In the genomic region with DNA sequence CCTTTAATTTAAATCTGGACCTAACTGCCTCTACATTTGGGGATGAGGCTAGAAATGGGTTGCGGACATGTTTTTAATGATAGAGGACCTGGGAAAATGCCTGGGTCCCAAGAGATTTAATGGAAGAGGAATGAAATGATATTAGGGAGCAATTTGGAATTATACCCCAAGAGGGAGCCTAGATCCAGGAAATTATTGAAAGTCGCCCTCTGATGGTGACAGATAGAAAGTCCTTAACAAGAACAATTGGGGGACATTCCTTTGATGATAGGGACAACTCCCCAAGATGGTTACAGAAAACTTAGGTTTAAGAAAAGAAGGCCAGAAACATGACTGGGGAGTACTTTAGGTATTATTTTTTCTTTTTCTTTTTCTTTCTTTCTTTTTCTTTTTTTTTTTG, we compare ENCODE assay signal across 8 cellular contexts. TPM values are rescaled to one million over a fixed set of nuclear protein-coding genes. Genes with fewer than 3 reads are reported as not detected.
A peak's percentile ranks its signal among the peaks of the same experiment; 100 is the strongest.
DNase-seq lines count a peak whose midpoint lies in the region; ATAC-seq, FAIRE-seq and TF ChIP-seq lines count a peak whose summit lies in the region.

No MANE protein-coding gene starts in this region.

- ATAC-seq in HepG2 (peak; percentile 53), HG02970 (IDR thresholded peaks at IDR 0.05; ENCODE audit: low FRiP score, unreplicated experiment) (no peak), HG03108 (IDR thresholded peaks at IDR 0.05; ENCODE audit: unreplicated experiment) (no peak)

- no peak overlapping the region for H3K9ac ChIP-seq in HepG2 (ENCODE audit: insufficient read depth, low read depth, low read length)

- peaks cover 11% of the 10 kb centered on the region for H3K9me3 Mint-ChIP-seq in activated CD4-positive, alpha-beta memory T cell treated with anti-CD3 and anti-CD28 coated beads, Interleukin-2, amount 10 ng/mL, durations not matched to agents 7 days and 5 days

- H4K20me1 ChIP-seq in HepG2 (ENCODE audit: insufficient read depth, low read length): no peaks in the 10 kb centered on the region

- no peaks in the 10 kb centered on the region for H3K4me1 Mint-ChIP-seq in activated CD4-positive, alpha-beta memory T cell treated with anti-CD3 and anti-CD28 coated beads, Interleukin-2, amount 10 ng/mL, durations not matched to agents 7 days and 5 days

- peaks cover 1% of the 10 kb centered on the region for H3K27me3 Mint-ChIP-seq in activated CD4-positive, alpha-beta memory T cell treated with anti-CD3 and anti-CD28 coated beads, Interleukin-2, amount 10 ng/mL, durations not matched to agents 7 days and 5 days

- no peak overlapping the region for H3K4me3 Mint-ChIP-seq in activated CD4-positive, alpha-beta memory T cell treated with anti-CD3 and anti-CD28 coated beads, Interleukin-2, amount 10 ng/mL, durations not matched to agents 7 days and 5 days

- H3K36me3 Mint-ChIP-seq in activated CD4-positive, alpha-beta memory T cell treated with anti-CD3 and anti-CD28 coated beads, Interleukin-2, amount 10 ng/mL, durations not matched to agents 7 days and 5 days (ENCODE audit: low read depth): no peaks in the 10 kb centered on the region

- no TSS peak for BruUV-seq in HepG2 (replicated peaks; lab: Mats Ljungman, UMichigan)

- TF ChIP-seq RAD21 in HepG2 (CRISPR knock-in tag; IDR thresholded peaks at IDR 0.05): no peak

- DNase-seq in D341Med (ENCODE audit: low spot score) (peak; percentile 39), WERI-Rb-1 (no peak), HepG2 (ENCODE audit: low spot score) (peak; percentile 36)
- peak; percentile 26 for DNase-seq in Jurkat, Clone E6-1 (ENCODE audit: low read depth, low spot score)
- no peak for DNase-seq in activated CD4-positive, alpha-beta memory T cell treated with anti-CD3 and anti-CD28 coated beads, Interleukin-2, amount 10 ng/mL, durations not matched to agents 7 days and 5 days
- no peak for DNase-seq in stimulated activated CD4-positive, alpha-beta T cell treated with anti-CD3 and anti-CD28 coated beads, Interleukin-15, amount 100 ng/mL, for 24 hours

- CTCF ChIA-PET in HepG2 (lab: Yijun Ruan, JAX; ENCODE audit: low intra/inter-chr PET ratio, low total read pairs): interaction anchor here (2.0 kb wide), 1 partner anchor 453 kb away, joined by 9 read pairs; no protein-coding TSS in a partner anchor
- CTCF ChIA-PET in activated CD4-positive, alpha-beta memory T cell treated with anti-CD3 and anti-CD28 coated beads, Interleukin-2, amount 10 ng/mL, durations not matched to agents 7 days and 5 days (lab: Charles Lee): no interaction called here

- H3K36me3 ChIP-seq in WERI-Rb-1 (no peaks in the 10 kb centered on the region), HepG2 (replicated peaks in 1 of 2; ENCODE audit: control insufficient read depth in 1 of 2, insufficient read depth in 2 of 2, low read length in 2 of 2) (no peaks in the 10 kb centered on the region)

- 49% methylated on average over 2 of the region's 2 CpGs for WGBS in HepG2 (ENCODE audit: low lambda C conversion rate)

- H3K27me3 ChIP-seq in WERI-Rb-1 (ENCODE audit: insufficient read depth, low read depth, severe bottlenecking): no peaks in the 10 kb centered on the region
- no peaks in the 10 kb centered on the region for H3K27me3 ChIP-seq in HepG2 (ENCODE audit: control insufficient read depth in 1 of 2, insufficient read depth in 2 of 2, low read length in 2 of 2)

- H3K27ac ChIP-seq in WERI-Rb-1: no peak overlapping the region
- no peak overlapping the region for H3K27ac ChIP-seq in HepG2 (ENCODE audit: extremely low read length, insufficient read depth, low read length)

- H2AFZ ChIP-seq in HepG2 (ENCODE audit: low read length): no peak overlapping the region

- FAIRE-seq in HepG2 (lab: Jason Lieb, UNC): no peak

- in situ Hi-C loops in HepG2 (cut with HindIII; ENCODE audit: extremely low pct_ligation_motif_present, low pct_unique_long_range_greater_than_20kb): no loop called here

- no peaks in the 10 kb centered on the region for H3K79me2 ChIP-seq in HepG2 (ENCODE audit: insufficient read depth, low read length)

- no peaks in the 10 kb centered on the region for H3K9me3 ChIP-seq in WERI-Rb-1 (ENCODE audit: severe bottlenecking)
- no peaks in the 10 kb centered on the region for H3K9me3 ChIP-seq in HepG2 (ENCODE audit: low read length)

- no peak overlapping the region for H3K27ac Mint-ChIP-seq in activated CD4-positive, alpha-beta memory T cell treated with anti-CD3 and anti-CD28 coated beads, Interleukin-2, amount 10 ng/mL, durations not matched to agents 7 days and 5 days

- no peak overlapping the region for H3K4me3 ChIP-seq in Jurkat, Clone E6-1 (ENCODE audit: low read length)
- H3K4me3 ChIP-seq in WERI-Rb-1 (ENCODE audit: low read depth, low read length): no peak overlapping the region
- no peak overlapping the region for H3K4me3 ChIP-seq in HepG2 (replicated peaks in 1 of 3; ENCODE audit: insufficient read depth in 1 of 3, low read depth in 2 of 3, low read length in 3 of 3)

- TF ChIP-seq EP300 in HepG2 (IDR thresholded peaks at IDR 0.05; ENCODE audit: low read depth in 2 of 2, low read length in 2 of 2) (no peak), HepG2 (CRISPR knock-in tag; IDR thresholded peaks at IDR 0.05; ENCODE audit: borderline replicate concordance) (no peak)

- peak; percentile 37; the same call in 1 of the 2 replicates for TF ChIP-seq CTCF in WERI-Rb-1 (IDR thresholded peaks at IDR 0.05; ENCODE audit: low read depth, low read length)
- peak; percentile 52 for TF ChIP-seq CTCF in HepG2 (CRISPR knock-in tag; IDR thresholded peaks at IDR 0.05)

- no peaks in the 10 kb centered on the region for H3K4me1 ChIP-seq in HepG2 (ENCODE audit: insufficient read depth, low read length)

- intact Hi-C loops in HepG2 (cut with micrococcal nuclease; ENCODE audit: unreplicated experiment): loop anchor here (2.0 kb wide), 1 partner anchor 453 kb away; no protein-coding TSS in a partner anchor

- no peak overlapping the region for H3K4me2 ChIP-seq in HepG2 (ENCODE audit: low read depth, low read length)

- TF ChIP-seq POLR2A in HepG2 (IDR thresholded peaks at IDR 0.05; ENCODE audit: insufficient read depth in 1 of 2, low read depth in 2 of 2, low read length in 2 of 2): no peak

- POLR2A ChIA-PET in HepG2 (lab: Yijun Ruan, JAX): no interaction called here
- POLR2A ChIA-PET in activated CD4-positive, alpha-beta memory T cell treated with anti-CD3 and anti-CD28 coated beads, Interleukin-2, amount 10 ng/mL, durations not matched to agents 7 days and 5 days (lab: Charles Lee): no interaction called here

RNA-seq across cellular contexts. Expression of gene TSGA13, which starts 9.5 kb away (rescaled TPM):
- not detected for polyA plus RNA-seq in Jurkat, Clone E6-1 (2012; ENCODE audit: insufficient read depth, insufficient read length)
- total RNA-seq in HepG2 (2016; rRNA removed; fragmentation: Illumina TruSeq; extraction: Trizol): not detected in 2 replicates
- not detected in 2 replicates for total RNA-seq in HepG2 (2016; cell fraction: cytosol; rRNA removed; fragmentation: Illumina TruSeq; extraction: Trizol; ENCODE audit: low read depth)
- not detected in 2 replicates for total RNA-seq in HepG2 (2016; cell fraction: insoluble cytoplasmic fraction; rRNA removed; fragmentation: Illumina TruSeq; extraction: Trizol)
- not detected in 2 replicates for total RNA-seq in HepG2 (2016; cell fraction: membrane; rRNA removed; fragmentation: Illumina TruSeq; extraction: Trizol)
- total RNA-seq in HepG2 (2016; cell fraction: nucleus; rRNA removed; fragmentation: Illumina TruSeq; extraction: Trizol): not detected in 2 replicates
- polyA plus RNA-seq in HepG2 (2011; rRNA removed): not detected in 2 replicates
- polyA plus RNA-seq in HepG2 (2011; cell fraction: cytosol; rRNA removed): not detected in 2 replicates
- not detected in 2 replicates for polyA plus RNA-seq in HepG2 (2011; cell fraction: nucleus; rRNA removed)
- not detected in 2 replicates for polyA plus RNA-seq in HepG2 (2012)
- not detected in 2 replicates for polyA plus RNA-seq in HepG2 (2016; cell fraction: cytosol; fragmentation: Illumina TruSeq; extraction: Trizol; ENCODE audit: low read depth)
- not detected in 2 replicates for polyA plus RNA-seq in HepG2 (2016; cell fraction: insoluble cytoplasmic fraction; fragmentation: Illumina TruSeq; extraction: Trizol; ENCODE audit: low read depth)
- polyA plus RNA-seq in HepG2 (2016; cell fraction: membrane; fragmentation: Illumina TruSeq; extraction: Trizol; ENCODE audit: low read depth): not detected in 2 replicates
- polyA plus RNA-seq in HepG2 (2016; cell fraction: nucleus; fragmentation: Illumina TruSeq; extraction: Trizol; ENCODE audit: insufficient read depth, low read depth): not detected in 2 replicates
- polyA minus RNA-seq in HepG2 (2011; rRNA and poly(A)+ RNA removed; ENCODE audit: low replicate concordance): not detected in 2 replicates
- not detected in 2 replicates for polyA minus RNA-seq in HepG2 (2011; cell fraction: cytosol; rRNA and poly(A)+ RNA removed)
- polyA minus RNA-seq in HepG2 (2011; cell fraction: nucleus; rRNA and poly(A)+ RNA removed): not detected in 2 replicates
- not detected for total RNA-seq in activated CD4-positive, alpha-beta memory T cell treated with anti-CD3 and anti-CD28 coated beads, Interleukin-2, amount 10 ng/mL, durations not matched to agents 7 days and 5 days

RNA-seq across cellular contexts. Expression of gene COPG2, which starts 27.3 kb away (rescaled TPM):
- 42.9 TPM for polyA plus RNA-seq in Jurkat, Clone E6-1 (2012; ENCODE audit: insufficient read depth, insufficient read length)
- total RNA-seq in HepG2 (2016; rRNA removed; fragmentation: Illumina TruSeq; extraction: Trizol): 17.7 and 27.7 TPM in 2 replicates
- total RNA-seq in HepG2 (2016; cell fraction: cytosol; rRNA removed; fragmentation: Illumina TruSeq; extraction: Trizol; ENCODE audit: low read depth): 1.5 and 2.1 TPM in 2 replicates
- total RNA-seq in HepG2 (2016; cell fraction: insoluble cytoplasmic fraction; rRNA removed; fragmentation: Illumina TruSeq; extraction: Trizol): 18.5 and 23.9 TPM in 2 replicates
- total RNA-seq in HepG2 (2016; cell fraction: membrane; rRNA removed; fragmentation: Illumina TruSeq; extraction: Trizol): 5.6 and 6.4 TPM in 2 replicates
- 16.1 and 17.2 TPM in 2 replicates for total RNA-seq in HepG2 (2016; cell fraction: nucleus; rRNA removed; fragmentation: Illumina TruSeq; extraction: Trizol)
- 12.6 and 14.1 TPM in 2 replicates for polyA plus RNA-seq in HepG2 (2011; rRNA removed)
- polyA plus RNA-seq in HepG2 (2011; cell fraction: cytosol; rRNA removed): 9.8 and 13.2 TPM in 2 replicates
- polyA plus RNA-seq in HepG2 (2011; cell fraction: nucleus; rRNA removed): 6.0 and 6.4 TPM in 2 replicates
- polyA plus RNA-seq in HepG2 (2012): 11.9 and 13.8 TPM in 2 replicates
- polyA plus RNA-seq in HepG2 (2016; cell fraction: cytosol; fragmentation: Illumina TruSeq; extraction: Trizol; ENCODE audit: low read depth): 1.4 and 1.5 TPM in 2 replicates
- polyA plus RNA-seq in HepG2 (2016; cell fraction: insoluble cytoplasmic fraction; fragmentation: Illumina TruSeq; extraction: Trizol; ENCODE audit: low read depth): 21.0 and 22.5 TPM in 2 replicates
- 3.3 and 3.7 TPM in 2 replicates for polyA plus RNA-seq in HepG2 (2016; cell fraction: membrane; fragmentation: Illumina TruSeq; extraction: Trizol; ENCODE audit: low read depth)
- 15.1 and 15.7 TPM in 2 replicates for polyA plus RNA-seq in HepG2 (2016; cell fraction: nucleus; fragmentation: Illumina TruSeq; extraction: Trizol; ENCODE audit: insufficient read depth, low read depth)
- polyA minus RNA-seq in HepG2 (2011; rRNA and poly(A)+ RNA removed; ENCODE audit: low replicate concordance): 23.1 and 23.8 TPM in 2 replicates
- 15.2 and 17.4 TPM in 2 replicates for polyA minus RNA-seq in HepG2 (2011; cell fraction: cytosol; rRNA and poly(A)+ RNA removed)
- 15.8 and 18.9 TPM in 2 replicates for polyA minus RNA-seq in HepG2 (2011; cell fraction: nucleus; rRNA and poly(A)+ RNA removed)
- total RNA-seq in activated CD4-positive, alpha-beta memory T cell treated with anti-CD3 and anti-CD28 coated beads, Interleukin-2, amount 10 ng/mL, durations not matched to agents 7 days and 5 days: 10 to 100 TPM; 11.2 to 12.0 TPM

RNA-seq across cellular contexts. Expression of gene KLF14, which starts 38.2 kb away (rescaled TPM):
- polyA plus RNA-seq in Jurkat, Clone E6-1 (2012; ENCODE audit: insufficient read depth, insufficient read length): not detected
- total RNA-seq in HepG2 (2016; rRNA removed; fragmentation: Illumina TruSeq; extraction: Trizol): not detected in 2 replicates
- total RNA-seq in HepG2 (2016; cell fraction: cytosol; rRNA removed; fragmentation: Illumina TruSeq; extraction: Trizol; ENCODE audit: low read depth): not detected in 2 replicates
- not detected in 2 replicates for total RNA-seq in HepG2 (2016; cell fraction: insoluble cytoplasmic fraction; rRNA removed; fragmentation: Illumina TruSeq; extraction: Trizol)
- total RNA-seq in HepG2 (2016; cell fraction: membrane; rRNA removed; fragmentation: Illumina TruSeq; extraction: Trizol): not detected in 2 replicates
- not detected in 2 replicates for total RNA-seq in HepG2 (2016; cell fraction: nucleus; rRNA removed; fragmentation: Illumina TruSeq; extraction: Trizol)
- not detected in 2 replicates for polyA plus RNA-seq in HepG2 (2011; rRNA removed)
- not detected in 2 replicates for polyA plus RNA-seq in HepG2 (2011; cell fraction: cytosol; rRNA removed)
- polyA plus RNA-seq in HepG2 (2011; cell fraction: nucleus; rRNA removed): not detected in 2 replicates
- polyA plus RNA-seq in HepG2 (2012): not detected in 2 replicates
- polyA plus RNA-seq in HepG2 (2016; cell fraction: cytosol; fragmentation: Illumina TruSeq; extraction: Trizol; ENCODE audit: low read depth): not detected in 2 replicates
- not detected in 2 replicates for polyA plus RNA-seq in HepG2 (2016; cell fraction: insoluble cytoplasmic fraction; fragmentation: Illumina TruSeq; extraction: Trizol; ENCODE audit: low read depth)
- not detected in 2 replicates for polyA plus RNA-seq in HepG2 (2016; cell fraction: membrane; fragmentation: Illumina TruSeq; extraction: Trizol; ENCODE audit: low read depth)
- not detected in 2 replicates for polyA plus RNA-seq in HepG2 (2016; cell fraction: nucleus; fragmentation: Illumina TruSeq; extraction: Trizol; ENCODE audit: insufficient read depth, low read depth)
- not detected in 2 replicates for polyA minus RNA-seq in HepG2 (2011; rRNA and poly(A)+ RNA removed; ENCODE audit: low replicate concordance)
- not detected in 2 replicates for polyA minus RNA-seq in HepG2 (2011; cell fraction: cytosol; rRNA and poly(A)+ RNA removed)
- polyA minus RNA-seq in HepG2 (2011; cell fraction: nucleus; rRNA and poly(A)+ RNA removed): not detected in 2 replicates
- total RNA-seq in activated CD4-positive, alpha-beta memory T cell treated with anti-CD3 and anti-CD28 coated beads, Interleukin-2, amount 10 ng/mL, durations not matched to agents 7 days and 5 days: not detected

Comparison
In these comparisons a context has a peak if more than half of its experiments do, and no peak if none do; other contexts are left out.
1. DNase-seq: peak in D341Med (single experiment), Jurkat, Clone E6-1 (single experiment) and HepG2 (single experiment); none in WERI-Rb-1 (single experiment), activated CD4-positive, alpha-beta memory T cell treated with anti-CD3 and anti-CD28 coated beads, Interleukin-2, amount 10 ng/mL, durations not matched to agents 7 days and 5 days (single experiment) and stimulated activated CD4-positive, alpha-beta T cell treated with anti-CD3 and anti-CD28 coated beads, Interleukin-15, amount 100 ng/mL, for 24 hours (single experiment).